Comparison of ENCODE assay signal across 13 cellular contexts in genomic region chr2:235675678-235676535, GRCh38.
DNase-seq lines count a peak whose midpoint lies in the region; ATAC-seq and TF ChIP-seq lines count a peak whose summit lies in the region.
"Had no signal": no experiment of that assay in that cellular context is flagged by ENCODE, and none has a peak within 500 bp of the region (broad histone marks: within the 10 kb centered on the region; RNA-seq: fewer than 3 reads in every experiment).

No MANE protein-coding gene starts in this region.

- H3K27me3 ChIP-seq in breast epithelium, result no peaks in the 10 kb centered on the region
- no peaks in the 10 kb centered on the region for H3K27me3 ChIP-seq in SK-N-SH (ENCODE audit: insufficient read depth)
- H3K27me3 ChIP-seq in ovary, result no peaks in the 10 kb centered on the region

- H3K4me1 Mint-ChIP-seq in MCF 10A (ENCODE audit: insufficient read depth, unreplicated experiment), result peaks cover 64% of the 10 kb centered on the region
- H3K4me1 Mint-ChIP-seq: activated naive CD8-positive, alpha-beta T cell treated with anti-CD3 and anti-CD28 coated beads, Interleukin-2, amount 10 ng/mL, durations not matched to agents 7 days and 5 days had no signal

- intact Hi-C loops in MCF 10A (cut with micrococcal nuclease) (loop anchor here (10.0 kb wide), 2 partner anchors 181 to 541 kb away; partner anchors contain the start of gene AGAP1), breast epithelium (cut with DNase I; ENCODE audit: low total_unique reads) (no loop called here), ovary (cut with DNase I) (no loop called here)

- H2AFZ ChIP-seq in SK-N-SH (ENCODE audit: low read depth), result no peak overlapping the region

- H3K36me3 ChIP-seq in breast epithelium, result no peaks in the 10 kb centered on the region
- no peaks in the 10 kb centered on the region for H3K36me3 ChIP-seq in SK-N-SH (replicated peaks in 1 of 2; ENCODE audit: control insufficient read depth in 1 of 2, insufficient read depth in 2 of 2, low read length in 1 of 2)
- H3K36me3 ChIP-seq in ovary, result no peaks in the 10 kb centered on the region

- POLR2A ChIA-PET in MCF 10A (lab: Yijun Ruan, JAX) (interaction anchor here (0.5 to 1.7 kb wide), 4 partner anchors 13 to 72 kb away, joined by 3 to 4 read pairs (median 4); no protein-coding TSS in a partner anchor), SK-N-SH (lab: Yijun Ruan, JAX) (no interaction called here)

- BruUV-seq in MCF 10A (replicated peaks; lab: Mats Ljungman, UMichigan), result no TSS peak

- H3K4me3 ChIP-seq in breast epithelium, result no peak overlapping the region
- H3K4me3 ChIP-seq in SK-N-SH (ENCODE audit: low read depth in 2 of 2, low read length in 1 of 2), result no peak overlapping the region
- H3K4me3 ChIP-seq in fibroblast of villous mesenchyme (ENCODE audit: low read depth, low read length), result no peak overlapping the region
- no peak overlapping the region for H3K4me3 ChIP-seq in ovary
- H3K4me3 ChIP-seq: SK-N-MC had no signal

- H3K9me3 Mint-ChIP-seq in MCF 10A (ENCODE audit: unreplicated experiment), result no peaks in the 10 kb centered on the region
- H3K9me3 Mint-ChIP-seq: activated naive CD8-positive, alpha-beta T cell treated with anti-CD3 and anti-CD28 coated beads, Interleukin-2, amount 10 ng/mL, durations not matched to agents 7 days and 5 days; naive thymus-derived CD8-positive, alpha-beta T cell had no signal

- no peak overlapping the region for H3K9ac ChIP-seq in SK-N-SH

- H3K27ac ChIP-seq in breast epithelium, result no peak overlapping the region
- no peak overlapping the region for H3K27ac ChIP-seq in SK-N-SH (ENCODE audit: low read depth in 2 of 2, low read length in 1 of 2)
- H3K27ac ChIP-seq in ovary, result no peak overlapping the region
- H3K27ac ChIP-seq: SK-N-MC had no signal

- peak overlapping the region; percentile 65 for H3K27ac Mint-ChIP-seq in MCF 10A (ENCODE audit: low read depth, unreplicated experiment)
- H3K27ac Mint-ChIP-seq: activated naive CD8-positive, alpha-beta T cell treated with anti-CD3 and anti-CD28 coated beads, Interleukin-2, amount 10 ng/mL, durations not matched to agents 7 days and 5 days; naive thymus-derived CD8-positive, alpha-beta T cell had no signal

- TF ChIP-seq CTCF in MCF 10A (IDR thresholded peaks at IDR 0.05; ENCODE audit: unreplicated experiment) (no peak), breast epithelium (IDR thresholded peaks at IDR 0.05) (no peak), SK-N-SH (IDR thresholded peaks at IDR 0.05) (peak; percentile 27; the same call in 1 of the 2 replicates), fibroblast of villous mesenchyme (IDR thresholded peaks at IDR 0.05; ENCODE audit: insufficient read depth, low read depth, low read length) (peak; percentile 32), ovary (IDR thresholded peaks at IDR 0.05) (no peak)

- no peak overlapping the region for H3K4me2 ChIP-seq in SK-N-SH

- no peaks in the 10 kb centered on the region for H3K4me1 ChIP-seq in breast epithelium
- H3K4me1 ChIP-seq in SK-N-SH (ENCODE audit: control insufficient read depth in 1 of 2, insufficient read depth in 2 of 2, low read depth in 1 of 2, low read length in 1 of 2), result peaks cover 0 to 32% of the 10 kb centered on the region in 2 experiments; a peak in 2 of 4 replicates
- peaks cover 2% of the 10 kb centered on the region for H3K4me1 ChIP-seq in ovary (ENCODE audit: insufficient read depth)

- H3K9me2 ChIP-seq in SK-N-SH, result no peaks in the 10 kb centered on the region

- TF ChIP-seq EP300 in SK-N-SH (IDR thresholded peaks at IDR 0.05; ENCODE audit: borderline replicate concordance in 1 of 2, low read depth in 1 of 2, low read length in 1 of 2), result no peak
- no peak for TF ChIP-seq EP300 in ovary (IDR thresholded peaks at IDR 0.05)

- peak overlapping the region; percentile 34 for H3K4me3 Mint-ChIP-seq in MCF 10A (ENCODE audit: unreplicated experiment)
- H3K4me3 Mint-ChIP-seq: activated naive CD8-positive, alpha-beta T cell treated with anti-CD3 and anti-CD28 coated beads, Interleukin-2, amount 10 ng/mL, durations not matched to agents 7 days and 5 days; naive thymus-derived CD8-positive, alpha-beta T cell had no signal

- ATAC-seq in GM19324 (IDR thresholded peaks at IDR 0.05; ENCODE audit: low FRiP score, unreplicated experiment) (no peak), GM18861 (IDR thresholded peaks at IDR 0.05; ENCODE audit: unreplicated experiment) (no peak), GM18909 (IDR thresholded peaks at IDR 0.05; ENCODE audit: poor library complexity, unreplicated experiment) (no peak)
- ATAC-seq: naive thymus-derived CD8-positive, alpha-beta T cell had no signal

- peaks cover 20% of the 10 kb centered on the region for H3K79me2 ChIP-seq in SK-N-SH (ENCODE audit: insufficient read depth)

- no peaks in the 10 kb centered on the region for H3F3A ChIP-seq in SK-N-SH (replicated peaks; ENCODE audit: insufficient read depth)

- no peak for TF ChIP-seq RAD21 in SK-N-SH (IDR thresholded peaks at IDR 0.05; ENCODE audit: low read length)

- WGBS in SK-N-SH (ENCODE audit: low lambda C conversion rate), result 97% methylated on average over 3 of the region's 3 CpGs
- 83 to 92% (median 84%) methylated on average over 3 of the region's 3 CpGs for WGBS in ovary, 3 donors

- no peaks in the 10 kb centered on the region for H3K9me3 ChIP-seq in breast epithelium
- H3K9me3 ChIP-seq in SK-N-SH, result no peaks in the 10 kb centered on the region
- no peaks in the 10 kb centered on the region for H3K9me3 ChIP-seq in ovary

- TF ChIP-seq POLR2A in breast epithelium (IDR thresholded peaks at IDR 0.05) (no peak), ovary (IDR thresholded peaks at IDR 0.05) (no peak)

- peak; percentile 15 for DNase-seq in MCF 10A (ENCODE audit: unreplicated experiment)
- DNase-seq in breast epithelium (ENCODE audit: low spot score in 2 of 2), result no peak
- DNase-seq in SK-N-SH, result no peak
- DNase-seq in fibroblast of villous mesenchyme (ENCODE audit: low read depth), result no peak
- DNase-seq in ovary, result no peak
- DNase-seq: activated naive CD8-positive, alpha-beta T cell treated with anti-CD3 and anti-CD28 coated beads, Interleukin-2, amount 10 ng/mL, durations not matched to agents 7 days and 5 days; AML-193; Karpas-422; naive thymus-derived CD8-positive, alpha-beta T cell had no signal

- peaks cover 77% of the 10 kb centered on the region for H4K20me1 ChIP-seq in SK-N-SH (ENCODE audit: insufficient read depth)

- no peaks in the 10 kb centered on the region for H3K27me3 Mint-ChIP-seq in MCF 10A (ENCODE audit: insufficient read depth, unreplicated experiment)

- H3K36me3 Mint-ChIP-seq in MCF 10A (ENCODE audit: insufficient read depth, unreplicated experiment), result no peaks in the 10 kb centered on the region
- H3K36me3 Mint-ChIP-seq: activated naive CD8-positive, alpha-beta T cell treated with anti-CD3 and anti-CD28 coated beads, Interleukin-2, amount 10 ng/mL, durations not matched to agents 7 days and 5 days had no signal

- CTCF ChIA-PET in MCF 10A (lab: Yijun Ruan, JAX) (interaction anchor here (0.6 to 1.9 kb wide), 4 partner anchors 11 to 540 kb away, joined by 3 to 10 read pairs (median 3); no protein-coding TSS in a partner anchor), SK-N-SH (lab: Yijun Ruan, JAX) (interaction anchor here (1.0 to 3.2 kb wide), 7 partner anchors 10 to 540 kb away, joined by 3 to 19 read pairs (median 4); no protein-coding TSS in a partner anchor)

TF ChIP-seq in SK-N-SH, 30 proteins besides CTCF, POLR2A, EP300 and RAD21 (continues in another document):
- no peak for TF ChIP-seq USF2 (IDR thresholded peaks at IDR 0.05; ENCODE audit: borderline replicate concordance, low read depth, low read length)
- TF ChIP-seq FOXM1 (IDR thresholded peaks at IDR 0.05; ENCODE audit: low read depth), result no peak
- no peak for TF ChIP-seq JUND (IDR thresholded peaks at IDR 0.05)
- no peak for TF ChIP-seq POLR2AphosphoS5 (IDR thresholded peaks at IDR 0.05; ENCODE audit: low read depth, low read length)
- TF ChIP-seq ELF1 (IDR thresholded peaks at IDR 0.05), result no peak
- TF ChIP-seq REST (IDR thresholded peaks at IDR 0.05; ENCODE audit: low read depth, low read length), result no peak
- TF ChIP-seq MAX (IDR thresholded peaks at IDR 0.05; ENCODE audit: low read depth), result no peak
- TF ChIP-seq FOSL2 (IDR thresholded peaks at IDR 0.05; ENCODE audit: borderline replicate concordance, low read depth), result no peak
- no peak for TF ChIP-seq MXI1 (IDR thresholded peaks at IDR 0.05; ENCODE audit: low read depth, low read length)
- no peak for TF ChIP-seq EZH2phosphoT487 (IDR thresholded peaks at IDR 0.05; ENCODE audit: borderline replicate concordance, low read depth)

Comparison
In these comparisons a context has a peak if more than half of its experiments do, and no peak if none do; other contexts are left out.
1. CTCF ChIP-seq: peak in SK-N-SH (single experiment) and fibroblast of villous mesenchyme (single experiment); none in MCF 10A (single experiment), breast epithelium (0 of 3) and ovary (0 of 3).